8 cellular contexts compared by ENCODE assay signal in genomic region chr11:86138958-86139357, GRCh38.
A peak's percentile ranks its signal among the peaks of the same experiment; 100 is the strongest.
DNase-seq lines count a peak whose midpoint lies in the region; ATAC-seq and TF ChIP-seq lines count a peak whose summit lies in the region.

No MANE protein-coding gene starts in this region.

- no peaks in the 10 kb centered on the region for H3K36me3 ChIP-seq in Loucy (ENCODE audit: insufficient read depth, low read length)
- no peaks in the 10 kb centered on the region for H3K36me3 ChIP-seq in colonic mucosa

- intact Hi-C loops in colonic mucosa (cut with DNase I) = no loop called here

- H3K9me3 ChIP-seq in Loucy (ENCODE audit: insufficient read depth, low read depth, low read length) (no peaks in the 10 kb centered on the region), colonic mucosa (no peaks in the 10 kb centered on the region)

- H3K27ac ChIP-seq in colonic mucosa = peak overlapping the region; percentile 45

- H3K4me3 ChIP-seq in Loucy (ENCODE audit: low read length, poor library complexity, severe bottlenecking) = peak overlapping the region; percentile 4
- no peak overlapping the region for H3K4me3 ChIP-seq in colonic mucosa

- TF ChIP-seq CTCF in Loucy (conservative IDR thresholded peaks at IDR 0.05; ENCODE audit: low read length) = no peak
- no peak for TF ChIP-seq CTCF in colonic mucosa (IDR thresholded peaks at IDR 0.05)

- H3K27me3 ChIP-seq in Loucy (ENCODE audit: insufficient read depth, low read length, poor library complexity, severe bottlenecking) = no peaks in the 10 kb centered on the region
- no peaks in the 10 kb centered on the region for H3K27me3 ChIP-seq in colonic mucosa

- no peaks in the 10 kb centered on the region for H3K9me2 ChIP-seq in Loucy (replicated peaks; ENCODE audit: low read depth, low read length)

- no peak for DNase-seq in colonic mucosa
- no peak for DNase-seq in NCI-H69 (lab: John Stamatoyannopoulos, UW)
- DNase-seq in ecto neural progenitor cell (ENCODE audit: low spot score) = no peak
- DNase-seq in DMS114 treated with DMSO at 0.1 percent for 48 hours (lab: John Stamatoyannopoulos, UW; ENCODE audit: unreplicated experiment) = no peak
- DNase-seq in hippocampal formation (lab: John Stamatoyannopoulos, UW) = no peak

- no peaks in the 10 kb centered on the region for H4K20me1 ChIP-seq in Loucy (ENCODE audit: insufficient read depth, low read length, poor library complexity, severe bottlenecking)

- peak; percentile 63 for ATAC-seq in GM18520 (IDR thresholded peaks at IDR 0.05; ENCODE audit: unreplicated experiment)
- peak; percentile 70 for ATAC-seq in GM21619 (IDR thresholded peaks at IDR 0.05; ENCODE audit: unreplicated experiment)

- H3F3A ChIP-seq in Loucy (ENCODE audit: low read depth) = no peaks in the 10 kb centered on the region; the same call in 1 of the 2 replicates

- peak overlapping the region; percentile 24 for H3K4me2 ChIP-seq in Loucy (ENCODE audit: low read depth, low read length, poor library complexity, severe bottlenecking)

- H3K79me2 ChIP-seq in Loucy (ENCODE audit: insufficient read depth, low read length) = no peaks in the 10 kb centered on the region

- H3K9ac ChIP-seq in Loucy (ENCODE audit: low read depth, low read length, poor library complexity, severe bottlenecking) (no peak overlapping the region), colonic mucosa (ENCODE audit: low read depth in 2 of 2, low read length in 2 of 2) (no peak overlapping the region)

- H3K4me1 ChIP-seq in Loucy (ENCODE audit: insufficient read depth, low read length, poor library complexity, severe bottlenecking) (peaks cover 45% of the 10 kb centered on the region), colonic mucosa (no peaks in the 10 kb centered on the region)

- no peak overlapping the region for H2AFZ ChIP-seq in Loucy (ENCODE audit: low read length)
